8 cellular contexts compared by ENCODE assay signal in the genomic region with DNA sequence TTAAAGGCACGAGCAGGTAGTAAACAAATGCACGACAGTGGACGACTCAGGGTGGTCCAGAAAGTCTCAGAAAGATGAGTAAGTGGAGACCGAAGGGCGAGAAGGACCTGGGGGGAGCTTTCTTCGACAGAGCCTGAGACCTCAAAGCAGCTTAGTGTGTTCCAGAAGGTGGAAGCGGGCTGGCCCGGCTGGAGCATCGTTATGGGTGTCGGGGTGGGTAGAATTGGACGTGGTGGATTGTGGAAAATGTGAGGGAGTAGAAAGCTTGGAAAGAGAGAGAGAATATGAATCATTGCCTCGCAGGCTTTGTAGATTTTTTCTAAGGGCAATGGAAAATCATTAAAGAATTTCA. TPM values are rescaled to one million over a fixed set of nuclear protein-coding genes. Genes with fewer than 3 reads are reported as not detected.
DNase-seq lines count a peak whose midpoint lies in the region; ATAC-seq and TF ChIP-seq lines count a peak whose summit lies in the region.

No MANE protein-coding gene starts in this region.

- no peaks in the 10 kb centered on the region for H3K36me3 ChIP-seq in effector memory CD4-positive, alpha-beta T cell (ENCODE audit: control insufficient read depth, insufficient read depth, low read length)

- peak; percentile 41 for DNase-seq in ELR (ENCODE audit: low read depth)
- DNase-seq in M059J (ENCODE audit: low read depth) = peak; percentile 7
- no peak for DNase-seq in effector memory CD4-positive, alpha-beta T cell
- DNase-seq in progenitor cell of endocrine pancreas (ENCODE audit: low spot score, unreplicated experiment) = no peak
- DNase-seq in NCI-H1105 treated with DMSO at 0.1 percent for 48 hours (lab: John Stamatoyannopoulos, UW) = no peak
- no peak for DNase-seq in NCI-H2171 treated with DMSO at 0.1 percent for 48 hours (lab: John Stamatoyannopoulos, UW)
- DNase-seq in HPDE6-E6E7 (ENCODE audit: extremely low spot score) = no peak

- peaks cover 10% of the 10 kb centered on the region for H3K4me1 Mint-ChIP-seq in progenitor cell of endocrine pancreas (ENCODE audit: low read depth)

- ATAC-seq in GM18519 (IDR thresholded peaks at IDR 0.05; ENCODE audit: low FRiP score, unreplicated experiment) = no peak

- H3K4me3 Mint-ChIP-seq in progenitor cell of endocrine pancreas (ENCODE audit: low read depth) = peak overlapping the region; percentile 77

- no peak for TF ChIP-seq CTCF in progenitor cell of endocrine pancreas (IDR thresholded peaks at IDR 0.05; ENCODE audit: unreplicated experiment)

- H3K27ac Mint-ChIP-seq in progenitor cell of endocrine pancreas = no peak overlapping the region

- no peaks in the 10 kb centered on the region for H3K27me3 ChIP-seq in effector memory CD4-positive, alpha-beta T cell (replicated peaks; ENCODE audit: control insufficient read depth, insufficient read depth, low read length, poor library complexity, severe bottlenecking)

- no peaks in the 10 kb centered on the region for H3K9me3 Mint-ChIP-seq in progenitor cell of endocrine pancreas (ENCODE audit: low read depth)

- no peaks in the 10 kb centered on the region for H3K27me3 Mint-ChIP-seq in progenitor cell of endocrine pancreas

- H3K9me3 ChIP-seq in effector memory CD4-positive, alpha-beta T cell (ENCODE audit: control insufficient read depth, low read length) = no peaks in the 10 kb centered on the region

- H3K36me3 Mint-ChIP-seq in progenitor cell of endocrine pancreas (ENCODE audit: insufficient read depth) = peaks cover 3% of the 10 kb centered on the region

- no peak overlapping the region for H3K27ac ChIP-seq in effector memory CD4-positive, alpha-beta T cell (ENCODE audit: insufficient read depth, low read length, poor library complexity, severe bottlenecking)

- H3K4me1 ChIP-seq in effector memory CD4-positive, alpha-beta T cell (ENCODE audit: control insufficient read depth, insufficient read depth, low read length, poor library complexity, severe bottlenecking) = peaks cover 4% of the 10 kb centered on the region

- H3K4me3 ChIP-seq in effector memory CD4-positive, alpha-beta T cell (ENCODE audit: insufficient read depth, low read depth, low read length, poor library complexity, severe bottlenecking) = peak overlapping the region; percentile 68

RNA-seq across cellular contexts. Expression of gene MCM10, which starts 0.6 kb away (rescaled TPM):
- 9.4 and 11.6 TPM in 2 replicates for total RNA-seq in M059J (2014; rRNA removed; shearing (Covaris generic))
- total RNA-seq in progenitor cell of endocrine pancreas = 20.2 and 21.4 TPM in 2 replicates

Comparison
In these comparisons a context has a peak if more than half of its experiments do, and no peak if none do; other contexts are left out.
1. DNase-seq: peak in ELR (single experiment) and M059J (single experiment); none in effector memory CD4-positive, alpha-beta T cell (0 of 3), progenitor cell of endocrine pancreas (single experiment), NCI-H1105 treated with DMSO at 0.1 percent for 48 hours (single experiment), NCI-H2171 treated with DMSO at 0.1 percent for 48 hours (single experiment) and HPDE6-E6E7 (single experiment).